ENCODE assay signal across 28 cellular contexts in genomic region chr7:13915891-13916290, GRCh38.
"Had no signal": no experiment of that assay in that cellular context is flagged by ENCODE, and none has a peak within 500 bp of the region (broad histone marks: within the 10 kb centered on the region; RNA-seq: fewer than 3 reads in every experiment).

No MANE protein-coding gene starts in this region.

- H3K4me1 ChIP-seq: right lobe of liver, uterus had no signal

- FAIRE-seq: keratinocyte had no signal

- H3K27ac ChIP-seq: hepatocyte, lower lobe of right lung, ovary, right atrium auricular region, right lobe of liver, suprapubic skin, thoracic aorta, tibial artery, uterus had no signal

- ATAC-seq: left cardiac atrium; left lobe of liver; lower lobe of right lung; mucosa of descending colon; naive thymus-derived CD4-positive, alpha-beta T cell; natural killer cell treated with Interleukin-12 subunit alpha and Interleukin-12 subunit beta and Interleukin-15 and Interleukin-18, amount 100 ng/mL, for 72 hours; right lobe of liver; stimulated activated naive B cell treated with anti-CD40 and anti-IgM and Interleukin-4, amounts not matched to agents 10 μg/mL and 1 μg/mL and 100 μg/mL, for 72 hours; stimulated activated naive CD8-positive, alpha-beta T cell treated with anti-CD3 and anti-CD28 coated beads, Interleukin-15, Interleukin-2, amounts not matched to agents 100 U/mL and 50 U/mL, for 24 hours had no signal

- H3K27me3 Mint-ChIP-seq: naive thymus-derived CD4-positive, alpha-beta T cell; natural killer cell treated with Interleukin-12 subunit alpha and Interleukin-12 subunit beta and Interleukin-15 and Interleukin-18, amount 100 ng/mL, for 72 hours; progenitor cell of endocrine pancreas; stimulated activated naive B cell treated with anti-CD40 and anti-IgM and Interleukin-4, amounts not matched to agents 10 μg/mL and 1 μg/mL and 100 μg/mL, for 72 hours had no signal

- DNase-seq: kidney glomerular epithelial cell; left cardiac atrium; lower lobe of right lung; mammary epithelial cell; mesendoderm; mucosa of descending colon; naive thymus-derived CD4-positive, alpha-beta T cell; ovary; right lobe of liver; stimulated activated CD4-positive, alpha-beta T cell treated with anti-CD3 and anti-CD28 coated beads, Interleukin-1b, Interleukin-23, amount 100 ng/mL, for 48 hours; stimulated activated CD4-positive, alpha-beta T cell treated with anti-CD3 and anti-CD28 coated beads, Interleukin-2, amount 100 ng/mL, for 48 hours; stimulated activated CD4-positive, alpha-beta T cell treated with anti-CD3 and anti-CD28 coated beads, Interleukin-4, amount 100 ng/mL, for 4 hours; stimulated activated CD8-positive, alpha-beta memory T cell treated with anti-CD3 and anti-CD28 coated beads, Interleukin-4, amount 100 ng/mL, for 48 hours; stimulated activated naive B cell treated with anti-CD40 and anti-IgM and Interleukin-4, amounts not matched to agents 10 μg/mL and 1 μg/mL and 100 μg/mL, for 72 hours; stimulated activated naive CD8-positive, alpha-beta T cell treated with anti-CD3 and anti-CD28 coated beads, Interleukin-15, Interleukin-2, amounts not matched to agents 100 U/mL and 50 U/mL, for 24 hours; tibial artery; trophoblast cell; uterus had no signal

- H3K9me3 Mint-ChIP-seq: natural killer cell treated with Interleukin-12 subunit alpha and Interleukin-12 subunit beta and Interleukin-15 and Interleukin-18, amount 100 ng/mL, for 72 hours; stimulated activated naive B cell treated with anti-CD40 and anti-IgM and Interleukin-4, amounts not matched to agents 10 μg/mL and 1 μg/mL and 100 μg/mL, for 72 hours had no signal

- H3K4me3 ChIP-seq: hepatocyte, lower lobe of right lung, mucosa of descending colon, ovary, right atrium auricular region, right lobe of liver, smooth muscle cell, suprapubic skin, thoracic aorta, tibial artery, uterus had no signal

- H3K9me3 ChIP-seq: lower lobe of right lung, mucosa of descending colon, ovary, right atrium auricular region, right lobe of liver, suprapubic skin, thoracic aorta, tibial artery, uterus had no signal

- H3K36me3 ChIP-seq: lower lobe of right lung, ovary, right atrium auricular region, right lobe of liver, suprapubic skin, thoracic aorta, tibial artery, uterus had no signal

- H3K36me3 Mint-ChIP-seq: mesothelial cell of epicardium; naive thymus-derived CD4-positive, alpha-beta T cell; natural killer cell treated with Interleukin-12 subunit alpha and Interleukin-12 subunit beta and Interleukin-15 and Interleukin-18, amount 100 ng/mL, for 72 hours; stimulated activated naive B cell treated with anti-CD40 and anti-IgM and Interleukin-4, amounts not matched to agents 10 μg/mL and 1 μg/mL and 100 μg/mL, for 72 hours had no signal

- H3K4me3 Mint-ChIP-seq: mesothelial cell of epicardium; naive thymus-derived CD4-positive, alpha-beta T cell; natural killer cell treated with Interleukin-12 subunit alpha and Interleukin-12 subunit beta and Interleukin-15 and Interleukin-18, amount 100 ng/mL, for 72 hours; stimulated activated naive B cell treated with anti-CD40 and anti-IgM and Interleukin-4, amounts not matched to agents 10 μg/mL and 1 μg/mL and 100 μg/mL, for 72 hours had no signal

- H3K4me2 ChIP-seq: hepatocyte, smooth muscle cell had no signal

- H3K27ac Mint-ChIP-seq: mesothelial cell of epicardium; naive thymus-derived CD4-positive, alpha-beta T cell; natural killer cell treated with Interleukin-12 subunit alpha and Interleukin-12 subunit beta and Interleukin-15 and Interleukin-18, amount 100 ng/mL, for 72 hours; progenitor cell of endocrine pancreas; stimulated activated naive B cell treated with anti-CD40 and anti-IgM and Interleukin-4, amounts not matched to agents 10 μg/mL and 1 μg/mL and 100 μg/mL, for 72 hours had no signal

- H3K27me3 ChIP-seq: hepatocyte, ovary, right atrium auricular region, right lobe of liver, suprapubic skin, tibial artery, uterus had no signal

- H3K4me1 Mint-ChIP-seq: stimulated activated naive B cell treated with anti-CD40 and anti-IgM and Interleukin-4, amounts not matched to agents 10 μg/mL and 1 μg/mL and 100 μg/mL, for 72 hours had no signal
